In genomic region chr12:3583656-3584334, GRCh38 we compare ENCODE assay signal across 9 cellular contexts.
"Had no signal": no experiment of that assay in that cellular context is flagged by ENCODE, and none has a peak within 500 bp of the region (broad histone marks: within the 10 kb centered on the region; RNA-seq: fewer than 3 reads in every experiment).

No MANE protein-coding gene starts in this region.

- FAIRE-seq: HTR-8/SVneo, K562 had no signal

- H3K9ac ChIP-seq: GM23248 had no signal

- H3K27ac ChIP-seq: GM23248 had no signal

- ATAC-seq: HCT116, K562 had no signal

- H3K4me3 ChIP-seq: GM23248, HAP-1, K562 had no signal

- H3K36me3 ChIP-seq: HAP-1 had no signal

- H3K9me3 ChIP-seq: HAP-1 had no signal

- DNase-seq: GM23248, GOT3, H7, IMR-90, KG1 had no signal

- H2AFZ ChIP-seq: GM23248 had no signal
